16 cellular contexts compared by ENCODE assay signal in genomic region chr3:191792580-191792979, GRCh38.
"Had no signal": no experiment of that assay in that cellular context is flagged by ENCODE, and none has a peak within 500 bp of the region (broad histone marks: within the 10 kb centered on the region; RNA-seq: fewer than 3 reads in every experiment).

No MANE protein-coding gene starts in this region.

- H3K27ac ChIP-seq: brain microvascular endothelial cell, foreskin keratinocyte, left lung, prostate gland, stomach, suprapubic skin, tibial nerve had no signal

- H3K27me3 ChIP-seq: brain microvascular endothelial cell, foreskin keratinocyte, left lung, stomach, suprapubic skin, tibial nerve had no signal

- H3K4me1 ChIP-seq: foreskin keratinocyte, left lung, prostate gland, stomach, suprapubic skin, tibial nerve had no signal

- H3K4me3 ChIP-seq: left lung, lung, prostate gland, stomach, suprapubic skin, tibial nerve had no signal

- H3K36me3 ChIP-seq: brain microvascular endothelial cell, left lung, prostate gland, stomach, suprapubic skin, tibial nerve had no signal

- H3K9me3 ChIP-seq: prostate gland, suprapubic skin had no signal

- DNase-seq: activated T-cell treated with anti-CD3 and anti-CD28 coated beads, Interleukin-2, amount 50 U/mL, for 1 hour; aorta; brain microvascular endothelial cell; endodermal cell; left lung; midbrain; natural killer cell; right cardiac atrium; stimulated activated CD4-positive, alpha-beta T cell treated with anti-CD3 and anti-CD28 coated beads, Interleukin-1b, Interleukin-23, amount 100 ng/mL, for 48 hours; stomach; T-helper 9 cell had no signal
